ENCODE assay signal across 8 cellular contexts in genomic region chr12:48197967-48198618, GRCh38. TPM values are rescaled to one million over a fixed set of nuclear protein-coding genes. Genes with fewer than 3 reads are reported as not detected.
DNase-seq lines count a peak whose midpoint lies in the region; ATAC-seq and TF ChIP-seq lines count a peak whose summit lies in the region.

No MANE protein-coding gene starts in this region.

- DNase-seq in ELF-1 (ENCODE audit: low read depth, low spot score) (peak; percentile 98), GM23248 (peak; percentile 98), MG63 (peak; percentile 59), T-helper 1 cell (peak; percentile 75 to 96 (median 83)), amniotic epithelial cell (ENCODE audit: low read depth) (peak; percentile 94), left ventricle myocardium superior (peak; percentile 99), psoas muscle (peak; percentile 98 to 99)

- H3K4me1 ChIP-seq in GM23248 (ENCODE audit: insufficient read depth) (peaks cover 34% of the 10 kb centered on the region), psoas muscle (peaks cover 25% of the 10 kb centered on the region), urinary bladder (ENCODE audit: insufficient read depth) (peaks cover 3% of the 10 kb centered on the region)

- in situ Hi-C loops in GM23248 (cut with MboI) = no loop called here

- H3F3A ChIP-seq in GM23248 (ENCODE audit: insufficient read depth) = peaks cover 23% of the 10 kb centered on the region

- peaks cover 11% of the 10 kb centered on the region; the same call in 1 of the 2 replicates for H3K79me2 ChIP-seq in GM23248 (ENCODE audit: insufficient read depth)

- peak overlapping the region; percentile 98 for H2AFZ ChIP-seq in GM23248

- no peaks in the 10 kb centered on the region for H3K9me2 ChIP-seq in GM23248 (ENCODE audit: insufficient read depth)

- ATAC-seq in left ventricle myocardium superior (peak; percentile 99), psoas muscle (peak; percentile 95 to 98 (median 96))

- H3K27ac ChIP-seq in GM23248 (peak overlapping the region; percentile 83), psoas muscle (peak overlapping the region; percentile 96), urinary bladder (ENCODE audit: low read depth) (peak overlapping the region; percentile 98)

- H3K9me3 ChIP-seq in GM23248 (ENCODE audit: low read depth) (no peaks in the 10 kb centered on the region), MG63 (no peaks in the 10 kb centered on the region), psoas muscle (no peaks in the 10 kb centered on the region)

- peak overlapping the region; percentile 92 for H3K9ac ChIP-seq in GM23248

- intact Hi-C loops in left ventricle myocardium superior (cut with micrococcal nuclease) (no loop called here), psoas muscle (cut with DNase I) (loop anchor here in 1 of 2 donors (2.0 kb wide), 1 partner anchor 153 kb away; the partner anchor contains the start of gene ZNF641)

- H3K36me3 ChIP-seq in GM23248 (ENCODE audit: low read depth) (no peaks in the 10 kb centered on the region), MG63 (no peaks in the 10 kb centered on the region), psoas muscle (ENCODE audit: insufficient read depth in 1 of 2, low read depth in 1 of 2) (no peaks in the 10 kb centered on the region), urinary bladder (ENCODE audit: insufficient read depth) (no peaks in the 10 kb centered on the region)

- H4K20me1 ChIP-seq in GM23248 (ENCODE audit: insufficient read depth) = no peaks in the 10 kb centered on the region

- no peak for TF ChIP-seq CTCF in psoas muscle (IDR thresholded peaks at IDR 0.05)

- H3K4me2 ChIP-seq in GM23248 (ENCODE audit: unreplicated experiment) = peak overlapping the region; percentile 97

- H3K4me3 ChIP-seq in GM23248 (peak overlapping the region; percentile 85), MG63 (peak overlapping the region; percentile 34), psoas muscle (peak overlapping the region; percentile 74), urinary bladder (ENCODE audit: low read depth, low read length) (peak overlapping the region; percentile 56)

- 0 to 1% methylated on average over 34 to 38 of the region's 38 CpGs for WGBS in GM23248 (ENCODE audit: low coverage in 1 of 2, low lambda C conversion rate in 2 of 2, missing lambda C conversion rate in 2 of 2), 2 experiments
- 0 to 1% (median 1%) methylated on average over 38 of the region's 38 CpGs for WGBS in psoas muscle, 3 donors
- under 1% methylated on average over 38 of the region's 38 CpGs for WGBS in urinary bladder

- H3K27me3 ChIP-seq in GM23248 (replicated peaks; ENCODE audit: insufficient read depth) (no peaks in the 10 kb centered on the region), MG63 (peaks cover 17% of the 10 kb centered on the region), psoas muscle (ENCODE audit: insufficient read depth in 3 of 3, low read length in 2 of 3) (no peaks in the 10 kb centered on the region)

RNA-seq across cellular contexts. Expression of gene OR10AD1, which starts 5.0 kb away (rescaled TPM):
- not detected in 2 replicates for total RNA-seq in GM23248 (2014; rRNA removed; shearing (Covaris generic))
- polyA plus RNA-seq in GM23248 (2016; fragmentation: Nextera tagmentation; extraction: Ambion mirVana) = not detected in 2 replicates
- total RNA-seq in MG63 (2014; rRNA removed; shearing (Covaris generic); ENCODE audit: low replicate concordance) = not detected in 2 replicates
- not detected for total RNA-seq in left ventricle myocardium superior
- total RNA-seq in psoas muscle = not detected
- polyA plus RNA-seq in psoas muscle = under 1 TPM in 1 of 3 donors, not detected in 2; 0.01 TPM
- not detected for total RNA-seq in urinary bladder
- polyA plus RNA-seq in urinary bladder = not detected

RNA-seq across cellular contexts. Expression of gene CCDC184, which starts 14.6 kb away (rescaled TPM):
- 1.0 and 1.7 TPM in 2 replicates for total RNA-seq in GM23248 (2014; rRNA removed; shearing (Covaris generic))
- polyA plus RNA-seq in GM23248 (2016; fragmentation: Nextera tagmentation; extraction: Ambion mirVana) (2.0 and 2.2 TPM in 2 replicates), psoas muscle (under 1 TPM; 0.16 to 0.49 (median 0.45) TPM), urinary bladder (3.7 TPM)
- total RNA-seq in MG63 (2014; rRNA removed; shearing (Covaris generic); ENCODE audit: low replicate concordance) = not detected in 2 replicates
- total RNA-seq in left ventricle myocardium superior (1.1 TPM), psoas muscle (under 1 TPM; 0.47 to 0.84 (median 0.63) TPM), urinary bladder (0.85 TPM)

RNA-seq across cellular contexts. Expression of gene ASB8, which starts 40.8 kb away (rescaled TPM):
- 27.3 and 41.5 TPM in 2 replicates for total RNA-seq in GM23248 (2014; rRNA removed; shearing (Covaris generic))
- 23.3 and 31.2 TPM in 2 replicates for polyA plus RNA-seq in GM23248 (2016; fragmentation: Nextera tagmentation; extraction: Ambion mirVana)
- total RNA-seq in MG63 (2014; rRNA removed; shearing (Covaris generic); ENCODE audit: low replicate concordance) = 31.3 and 79.9 TPM in 2 replicates
- total RNA-seq in left ventricle myocardium superior = 89.0 TPM
- 100 to 1,000 TPM; 158 to 477 (median 228) TPM for total RNA-seq in psoas muscle
- 100 to 1,000 TPM in 2 of 3 donors, 10 to 100 TPM in 1; 49.3 to 206 (median 155) TPM for polyA plus RNA-seq in psoas muscle
- 28.7 TPM for total RNA-seq in urinary bladder
- polyA plus RNA-seq in urinary bladder = 32.0 TPM

Comparison
In these comparisons a context has a peak if more than half of its experiments do, and no peak if none do; other contexts are left out.
1. Peak in every context shown above with its lines: DNase-seq, ATAC-seq, H3K4me3 ChIP-seq and H3K27ac ChIP-seq.
2. H3K4me3 ChIP-seq: peak in every context shown above with its lines; median percentile 85 in GM23248; 74 in psoas muscle; 56 in urinary bladder; 34 in MG63.